In genomic region chr16:87330257-87330624, GRCh38 we compare ENCODE assay signal across 1 cellular context.
TF ChIP-seq lines count a peak whose summit lies in the region.

No MANE protein-coding gene starts in this region.

TF ChIP-seq in HepG2, 621 proteins besides CTCF, POLR2A, EP300 and RAD21:
- TF ChIP-seq TCF7 (IDR thresholded peaks at IDR 0.05; ENCODE audit: low read depth) (no peak), RBM22 (optimal IDR thresholded peaks at IDR 0.05; ENCODE audit: low read length) (peak; percentile 0), PAF1 (CRISPR knock-in tag; IDR thresholded peaks at IDR 0.05) (0 out of 2 replicates have a peak, but pooled peaks have one; percentile 68), THAP7 (CRISPR knock-in tag; IDR thresholded peaks at IDR 0.05) (peak; percentile 13; the same call in 1 of the 2 replicates), AGO2 (optimal IDR thresholded peaks at IDR 0.05; ENCODE audit: low read depth, low read length) (peak; percentile 85), CHCHD3 (CRISPR knock-in tag; IDR thresholded peaks at IDR 0.05) (no peak)
